ENCODE assay signal across 20 cellular contexts in the genomic region with DNA sequence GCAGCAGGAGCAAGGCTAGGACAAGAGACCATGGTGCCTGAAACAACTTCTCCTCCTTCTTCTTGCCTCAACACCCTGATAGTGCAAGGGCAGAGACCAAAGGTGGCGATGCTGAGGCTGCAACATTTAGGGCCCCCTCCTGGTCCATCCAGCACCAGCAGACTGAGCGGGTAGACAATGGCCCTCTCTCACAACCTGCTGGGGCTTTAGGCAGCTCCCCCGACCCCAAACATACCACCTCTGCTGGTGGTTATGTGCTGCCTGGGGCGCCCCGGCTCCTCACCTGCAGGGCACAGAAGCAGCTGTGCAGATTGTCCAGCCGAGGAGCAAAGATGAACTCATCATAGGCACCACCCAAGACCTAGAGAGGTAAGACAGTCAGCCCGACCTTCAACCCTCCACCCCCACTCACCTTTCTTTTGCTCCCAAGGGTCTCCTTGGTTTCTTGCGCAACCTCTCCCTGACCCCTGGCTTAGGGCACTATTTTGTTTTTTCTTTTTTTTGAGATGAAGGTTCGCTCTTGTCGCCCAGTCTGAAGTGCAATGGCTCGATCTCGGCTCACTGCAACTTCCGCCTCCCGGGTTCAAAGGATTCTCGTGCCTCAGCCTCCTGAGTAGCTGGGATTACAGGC. TPM values are rescaled to one million over a fixed set of nuclear protein-coding genes. Genes with fewer than 3 reads are reported as not detected.
"Had no signal": no experiment of that assay in that cellular context is flagged by ENCODE, and none has a peak within 500 bp of the region (broad histone marks: within the 10 kb centered on the region; RNA-seq: fewer than 3 reads in every experiment).

No MANE protein-coding gene starts in this region.

- H3K9me3 ChIP-seq: mucosa of descending colon, prostate gland, sigmoid colon had no signal

- H3K4me1 ChIP-seq: prostate gland had no signal

- H3K27ac ChIP-seq: brain microvascular endothelial cell, hepatocyte, prostate gland had no signal

- H3K4me3 Mint-ChIP-seq: activated CD4-positive, alpha-beta T cell treated with anti-CD3 and anti-CD28 coated beads, Interleukin-2, amount 10 ng/mL, durations not matched to agents 24 days and 14 days; dendritic cell treated with granulocyte-macrophage colony-stimulating factor and Interleukin-4, amounts not matched to agents 40 ng/mL and 50 ng/mL, for 4 days had no signal

- ATAC-seq: activated naive CD4-positive, alpha-beta T cell treated with anti-CD3 and anti-CD28 coated beads, Interleukin-2, amount 50 U/mL, for 72 hours; left cardiac atrium; mucosa of descending colon; naive thymus-derived CD8-positive, alpha-beta T cell had no signal

- H3K9me3 Mint-ChIP-seq: activated CD4-positive, alpha-beta T cell treated with anti-CD3 and anti-CD28 coated beads, Interleukin-2, amount 10 ng/mL, durations not matched to agents 24 days and 14 days; activated naive CD4-positive, alpha-beta T cell treated with anti-CD3 and anti-CD28 coated beads, Interleukin-2, amount 50 U/mL, for 72 hours; activated T-helper 2 cell treated with anti-CD3 and anti-CD28 coated beads, Interferon-gamma antibody, Interleukin-2, Interleukin-4, amounts not matched to agents 10 μg/mL and 5 μg/mL and 100 μg/mL, durations not matched to agents 14 hours and 24 hours and 36 hours; dendritic cell treated with granulocyte-macrophage colony-stimulating factor and Interleukin-4, amounts not matched to agents 40 ng/mL and 50 ng/mL, for 4 days; immature natural killer cell; naive thymus-derived CD8-positive, alpha-beta T cell; type B pancreatic cell had no signal

- H3K4me3 ChIP-seq: hepatocyte, mucosa of descending colon, prostate gland, sigmoid colon had no signal

- H3K27me3 Mint-ChIP-seq: activated CD4-positive, alpha-beta T cell treated with anti-CD3 and anti-CD28 coated beads, Interleukin-2, amount 10 ng/mL, durations not matched to agents 24 days and 14 days; dendritic cell treated with granulocyte-macrophage colony-stimulating factor and Interleukin-4, amounts not matched to agents 40 ng/mL and 50 ng/mL, for 4 days; naive thymus-derived CD8-positive, alpha-beta T cell; type B pancreatic cell had no signal

- H3K4me2 ChIP-seq: hepatocyte had no signal

- H3K27me3 ChIP-seq: brain microvascular endothelial cell, hepatocyte, sigmoid colon had no signal

- H2AFZ ChIP-seq: hepatocyte had no signal

- DNase-seq: activated CD4-positive, alpha-beta T cell treated with anti-CD3 and anti-CD28 coated beads, Interleukin-2, amount 10 ng/mL, durations not matched to agents 24 days and 14 days; brain microvascular endothelial cell; cerebellar nuclear complex; erythroblast; immature natural killer cell; left cardiac atrium; mucosa of descending colon; naive thymus-derived CD8-positive, alpha-beta T cell; sigmoid colon; stimulated activated CD4-positive, alpha-beta T cell treated with anti-CD3 and anti-CD28 coated beads, Interleukin-2, amount 100 ng/mL, for 24 hours; stimulated activated naive CD4-positive, alpha-beta T cell treated with Interleukin-2 at 50 U/mL for 16 hours; T1000 had no signal

- H3K27ac Mint-ChIP-seq: activated CD4-positive, alpha-beta T cell treated with anti-CD3 and anti-CD28 coated beads, Interleukin-2, amount 10 ng/mL, durations not matched to agents 24 days and 14 days; activated T-helper 2 cell treated with anti-CD3 and anti-CD28 coated beads, Interferon-gamma antibody, Interleukin-2, Interleukin-4, amounts not matched to agents 10 μg/mL and 5 μg/mL and 100 μg/mL, durations not matched to agents 14 hours and 24 hours and 36 hours; dendritic cell treated with granulocyte-macrophage colony-stimulating factor and Interleukin-4, amounts not matched to agents 40 ng/mL and 50 ng/mL, for 4 days had no signal

RNA-seq across cellular contexts. Expression of a gene that starts 34.0 kb away (rescaled TPM):
- total RNA-seq: activated CD4-positive, alpha-beta T cell treated with anti-CD3 and anti-CD28 coated beads, Interleukin-2, amount 10 ng/mL, durations not matched to agents 24 days and 14 days; activated naive CD4-positive, alpha-beta T cell treated with anti-CD3 and anti-CD28 coated beads, Interleukin-2, amount 50 U/mL, for 72 hours; activated T-helper 2 cell treated with anti-CD3 and anti-CD28 coated beads, Interferon-gamma antibody, Interleukin-2, Interleukin-4, amounts not matched to agents 10 μg/mL and 5 μg/mL and 100 μg/mL, durations not matched to agents 14 hours and 24 hours and 36 hours; naive thymus-derived CD8-positive, alpha-beta T cell had no signal
- polyA plus RNA-seq: immature natural killer cell; naive thymus-derived CD8-positive, alpha-beta T cell had no signal

RNA-seq across cellular contexts. Expression of a gene that starts 50.4 kb away (rescaled TPM):
- total RNA-seq: activated T-helper 2 cell treated with anti-CD3 and anti-CD28 coated beads, Interferon-gamma antibody, Interleukin-2, Interleukin-4, amounts not matched to agents 10 μg/mL and 5 μg/mL and 100 μg/mL, durations not matched to agents 14 hours and 24 hours and 36 hours had no signal
- polyA plus RNA-seq: immature natural killer cell had no signal

RNA-seq across cellular contexts. Expression of a gene that starts 51.7 kb away (rescaled TPM):
- total RNA-seq: activated CD4-positive, alpha-beta T cell treated with anti-CD3 and anti-CD28 coated beads, Interleukin-2, amount 10 ng/mL, durations not matched to agents 24 days and 14 days; activated naive CD4-positive, alpha-beta T cell treated with anti-CD3 and anti-CD28 coated beads, Interleukin-2, amount 50 U/mL, for 72 hours; activated T-helper 2 cell treated with anti-CD3 and anti-CD28 coated beads, Interferon-gamma antibody, Interleukin-2, Interleukin-4, amounts not matched to agents 10 μg/mL and 5 μg/mL and 100 μg/mL, durations not matched to agents 14 hours and 24 hours and 36 hours; hepatocyte; left cardiac atrium; lung microvascular endothelial cell; mucosa of descending colon; naive thymus-derived CD8-positive, alpha-beta T cell; omental fat pad; prostate gland; sigmoid colon had no signal
- polyA plus RNA-seq: hepatocyte; immature natural killer cell; naive thymus-derived CD8-positive, alpha-beta T cell; sigmoid colon had no signal
